ENCODE assay signal across 19 cellular contexts in genomic region chr17:43823350-43824084, GRCh38. TPM values are rescaled to one million over a fixed set of nuclear protein-coding genes. Genes with fewer than 3 reads are reported as not detected.
DNase-seq lines count a peak whose midpoint lies in the region; ATAC-seq and TF ChIP-seq lines count a peak whose summit lies in the region.
"Had no signal": no experiment of that assay in that cellular context is flagged by ENCODE, and none has a peak within 500 bp of the region (broad histone marks: within the 10 kb centered on the region; RNA-seq: fewer than 3 reads in every experiment).

No MANE protein-coding gene starts in this region.

- H3K4me3 ChIP-seq in left ventricle myocardium inferior = no peak overlapping the region
- H3K4me3 ChIP-seq in sigmoid colon = no peak overlapping the region
- no peak overlapping the region for H3K4me3 ChIP-seq in endodermal cell (ENCODE audit: low read length)
- no peak overlapping the region for H3K4me3 ChIP-seq in PC-9
- H3K4me3 ChIP-seq: MG63 had no signal

- no peaks in the 10 kb centered on the region; the same call in 1 of the 2 replicates for H3F3A ChIP-seq in PC-9 (ENCODE audit: insufficient read depth, low read depth)

- WGBS in sigmoid colon, 2 donors = 72 to 83% methylated on average over 10 of the region's 10 CpGs
- 91 to 94% methylated on average over 6 to 10 of the region's 10 CpGs for WGBS in endodermal cell (ENCODE audit: insufficient coverage in 1 of 2, insufficient read length in 1 of 2), 2 experiments

- H2AFZ ChIP-seq in PC-9 = no peak overlapping the region

- peak; percentile 18 for DNase-seq in Calu3
- peak; percentile 10 for DNase-seq in NCI-H69 (lab: John Stamatoyannopoulos, UW)
- peak; percentile 78 for DNase-seq in left ventricle myocardium inferior
- DNase-seq in sigmoid colon = peak; percentile 63
- DNase-seq in endodermal cell = no peak
- DNase-seq in PC-9 = no peak
- DNase-seq: activated CD4-positive, alpha-beta T cell treated with anti-CD3 and anti-CD28 coated beads, Interleukin-2, amount 50 U/mL, for 48 hours; activated T-cell treated with anti-CD3 and anti-CD28 coated beads, Interleukin-2, amount 50 U/mL, for 1 hour; brain microvascular endothelial cell; kidney glomerular epithelial cell; MG63; naive B cell; NCI-H1930; NCI-H526 treated with DMSO at 0.1 percent for 48 hours had no signal

- TF ChIP-seq CTCF in Calu3 (IDR thresholded peaks at IDR 0.05; ENCODE audit: unreplicated experiment) = no peak
- TF ChIP-seq CTCF in left ventricle myocardium inferior (IDR thresholded peaks at IDR 0.05; ENCODE audit: borderline replicate concordance) = no peak
- no peak for TF ChIP-seq CTCF in sigmoid colon (IDR thresholded peaks at IDR 0.05)
- no peak for TF ChIP-seq CTCF in endodermal cell (conservative IDR thresholded peaks at IDR 0.05)
- TF ChIP-seq CTCF in PC-9 (conservative IDR thresholded peaks at IDR 0.05) = no peak

- no peak for TF ChIP-seq POLR2A in sigmoid colon (IDR thresholded peaks at IDR 0.05)

- H3K9ac ChIP-seq in endodermal cell (ENCODE audit: extremely low read depth, low read length, poor library complexity, severe bottlenecking) = no peak overlapping the region

- H3K27ac Mint-ChIP-seq in Calu3 (ENCODE audit: unreplicated experiment) (no peak overlapping the region), endodermal cell (no peak overlapping the region)
- no peak overlapping the region for H3K27ac Mint-ChIP-seq in activated T-helper 17 cell treated with anti-CD3 and anti-CD28 coated beads, Interleukin-2, amount 50 U/mL, for 72 hours
- H3K27ac Mint-ChIP-seq: activated naive CD4-positive, alpha-beta T cell treated with anti-CD3 and anti-CD28 coated beads, Interleukin-2, amount 50 U/mL, for 72 hours; naive B cell; progenitor cell of endocrine pancreas had no signal

- H3K36me3 ChIP-seq in left ventricle myocardium inferior (peaks cover 74% of the 10 kb centered on the region), sigmoid colon (peaks cover 0 to 41% (median 5%) of the 10 kb centered on the region in 4 donors), endodermal cell (ENCODE audit: control insufficient read depth, insufficient read depth, low read length) (no peaks in the 10 kb centered on the region), PC-9 (ENCODE audit: low read depth) (no peaks in the 10 kb centered on the region)

- no peaks in the 10 kb centered on the region for H4K20me1 ChIP-seq in PC-9 (ENCODE audit: insufficient read depth)

- BruUV-seq in Calu3 (replicated peaks; lab: Mats Ljungman, UMichigan) (no TSS peak), PC-9 (replicated peaks; lab: Mats Ljungman, UMichigan) (no TSS peak)

- POLR2A ChIA-PET in PC-9 (lab: Charles Lee; ENCODE audit: unreplicated experiment) = interaction anchor here (0.6 kb wide), 1 partner anchor 23 kb away, joined by 3 read pairs; no protein-coding TSS in a partner anchor

- CTCF ChIA-PET in Calu3 (lab: Charles Lee) = no interaction called here
- CTCF ChIA-PET in PC-9 (lab: Charles Lee) = no interaction called here

- H3K4me3 Mint-ChIP-seq in Calu3 (ENCODE audit: low read depth, unreplicated experiment) (no peak overlapping the region), endodermal cell (no peak overlapping the region)
- no peak overlapping the region for H3K4me3 Mint-ChIP-seq in activated T-helper 17 cell treated with anti-CD3 and anti-CD28 coated beads, Interleukin-2, amount 50 U/mL, for 72 hours
- H3K4me3 Mint-ChIP-seq: naive B cell had no signal

- no peak for ATAC-seq in activated T-helper 17 cell treated with anti-CD3 and anti-CD28 coated beads, Interleukin-2, amount 50 U/mL, for 72 hours (replicated peaks)
- ATAC-seq in HG02852 (IDR thresholded peaks at IDR 0.05; ENCODE audit: unreplicated experiment) = no peak
- ATAC-seq: activated naive CD4-positive, alpha-beta T cell treated with anti-CD3 and anti-CD28 coated beads, Interleukin-2, amount 50 U/mL, for 72 hours; Panc1 had no signal

- no peak overlapping the region for H3K4me2 ChIP-seq in PC-9

- H3K36me3 Mint-ChIP-seq in Calu3 (ENCODE audit: insufficient read depth, unreplicated experiment) (peaks cover 7% of the 10 kb centered on the region), endodermal cell (ENCODE audit: low read depth) (peaks cover 4% of the 10 kb centered on the region)
- no peaks in the 10 kb centered on the region for H3K36me3 Mint-ChIP-seq in activated T-helper 17 cell treated with anti-CD3 and anti-CD28 coated beads, Interleukin-2, amount 50 U/mL, for 72 hours (ENCODE audit: low read depth)
- H3K36me3 Mint-ChIP-seq: activated naive CD4-positive, alpha-beta T cell treated with anti-CD3 and anti-CD28 coated beads, Interleukin-2, amount 50 U/mL, for 72 hours; naive B cell had no signal

- H3K9me2 ChIP-seq in PC-9 (ENCODE audit: insufficient read depth) = no peaks in the 10 kb centered on the region

- H3K79me2 ChIP-seq in PC-9 (ENCODE audit: low read depth) = no peaks in the 10 kb centered on the region

- intact Hi-C loops in Calu3 (cut with micrococcal nuclease; ENCODE audit: unreplicated experiment) (no loop called here), left ventricle myocardium inferior (cut with micrococcal nuclease) (no loop called here), sigmoid colon (cut with DNase I) (no loop called here), PC-9 (cut with micrococcal nuclease; ENCODE audit: unreplicated experiment) (no loop called here)

- TF ChIP-seq EP300 in sigmoid colon (IDR thresholded peaks at IDR 0.05) = no peak

- H3K27me3 Mint-ChIP-seq in Calu3 (ENCODE audit: unreplicated experiment) (no peaks in the 10 kb centered on the region), endodermal cell (ENCODE audit: insufficient read depth) (no peaks in the 10 kb centered on the region)
- H3K27me3 Mint-ChIP-seq in activated T-helper 17 cell treated with anti-CD3 and anti-CD28 coated beads, Interleukin-2, amount 50 U/mL, for 72 hours = no peaks in the 10 kb centered on the region
- H3K27me3 Mint-ChIP-seq: progenitor cell of endocrine pancreas had no signal

- H3K27ac ChIP-seq in left ventricle myocardium inferior (replicated peaks) (peak overlapping the region; percentile 85), sigmoid colon (peak overlapping the region in 2 of 4 donors; percentile 41 to 58), endodermal cell (ENCODE audit: low read depth, low read length) (no peak overlapping the region), PC-9 (no peak overlapping the region)
- H3K27ac ChIP-seq: brain microvascular endothelial cell had no signal

- H3K4me1 Mint-ChIP-seq in Calu3 (ENCODE audit: low read depth, unreplicated experiment) (peaks cover 7% of the 10 kb centered on the region), endodermal cell (no peaks in the 10 kb centered on the region)
- H3K4me1 Mint-ChIP-seq in activated T-helper 17 cell treated with anti-CD3 and anti-CD28 coated beads, Interleukin-2, amount 50 U/mL, for 72 hours = no peaks in the 10 kb centered on the region
- H3K4me1 Mint-ChIP-seq: naive B cell had no signal

- H3K9me3 Mint-ChIP-seq in Calu3 (ENCODE audit: low read depth, unreplicated experiment) = no peaks in the 10 kb centered on the region
- no peaks in the 10 kb centered on the region for H3K9me3 Mint-ChIP-seq in endodermal cell
- no peaks in the 10 kb centered on the region for H3K9me3 Mint-ChIP-seq in activated T-helper 17 cell treated with anti-CD3 and anti-CD28 coated beads, Interleukin-2, amount 50 U/mL, for 72 hours
- H3K9me3 Mint-ChIP-seq: activated naive CD4-positive, alpha-beta T cell treated with anti-CD3 and anti-CD28 coated beads, Interleukin-2, amount 50 U/mL, for 72 hours; naive B cell had no signal

- H3K4me1 ChIP-seq in left ventricle myocardium inferior (peaks cover 92% of the 10 kb centered on the region), sigmoid colon (peaks cover 0 to 14% (median 5%) of the 10 kb centered on the region in 4 donors), endodermal cell (ENCODE audit: control insufficient read depth, insufficient read depth, low read length) (no peaks in the 10 kb centered on the region), PC-9 (replicated peaks; ENCODE audit: insufficient read depth) (no peaks in the 10 kb centered on the region)

- no peaks in the 10 kb centered on the region for H3K9me3 ChIP-seq in left ventricle myocardium inferior (replicated peaks)
- H3K9me3 ChIP-seq in sigmoid colon = no peaks in the 10 kb centered on the region
- no peaks in the 10 kb centered on the region for H3K9me3 ChIP-seq in endodermal cell (ENCODE audit: control insufficient read depth, low read length)
- no peaks in the 10 kb centered on the region for H3K9me3 ChIP-seq in PC-9 (ENCODE audit: insufficient read depth, low read depth)
- H3K9me3 ChIP-seq: MG63 had no signal

- no peaks in the 10 kb centered on the region for H3K27me3 ChIP-seq in left ventricle myocardium inferior (ENCODE audit: low read depth)
- no peaks in the 10 kb centered on the region for H3K27me3 ChIP-seq in sigmoid colon
- H3K27me3 ChIP-seq in endodermal cell (ENCODE audit: control insufficient read depth, insufficient read depth, low read length, poor library complexity, severe bottlenecking) = no peaks in the 10 kb centered on the region
- no peaks in the 10 kb centered on the region for H3K27me3 ChIP-seq in PC-9 (ENCODE audit: insufficient read depth, low read depth)
- H3K27me3 ChIP-seq: brain microvascular endothelial cell, MG63 had no signal

RNA-seq across cellular contexts. Expression of gene MPP3, which starts 9.4 kb away (rescaled TPM):
- total RNA-seq in Calu3 (2022) = 19.9 and 21.9 TPM in 2 replicates
- 35.2 TPM for total RNA-seq in left ventricle myocardium inferior
- total RNA-seq in sigmoid colon = 10 to 100 TPM in 1 of 4 donors, 1 to 10 TPM in 3; 5.0 to 10.5 (median 6.0) TPM
- polyA plus RNA-seq in sigmoid colon = 1 to 10 TPM in 2 of 3 donors, under 1 TPM in 1; 0.23 to 1.9 (median 1.2) TPM
- 1 to 10 TPM; 5.8 to 6.8 TPM for total RNA-seq in endodermal cell
- polyA plus RNA-seq in endodermal cell (2013, experiment 1 of 2) = 6.6 TPM
- 10.8 TPM for polyA plus RNA-seq in endodermal cell (2013, experiment 2 of 2)
- 17.4 and 22.0 TPM in 2 replicates for total RNA-seq in PC-9 (2021)
- under 1 TPM; 0.43 to 0.58 TPM for total RNA-seq in activated T-helper 17 cell treated with anti-CD3 and anti-CD28 coated beads, Interleukin-2, amount 50 U/mL, for 72 hours

RNA-seq across cellular contexts. Expression of gene CD300LG, which starts 23.5 kb away (rescaled TPM):
- total RNA-seq in Calu3 (2022) = not detected in 2 replicates
- 12.6 TPM for total RNA-seq in left ventricle myocardium inferior
- 1 to 10 TPM; 1.5 to 5.3 (median 2.6) TPM for total RNA-seq in sigmoid colon
- polyA plus RNA-seq in sigmoid colon = 1 to 10 TPM in 1 of 3 donors, under 1 TPM in 1, not detected in 1; 0.60 to 1.5 TPM
- total RNA-seq in endodermal cell = not detected
- not detected for polyA plus RNA-seq in endodermal cell (2013, experiment 1 of 2)
- polyA plus RNA-seq in endodermal cell (2013, experiment 2 of 2) = not detected
- not detected in 2 replicates for total RNA-seq in PC-9 (2021)
- total RNA-seq in activated T-helper 17 cell treated with anti-CD3 and anti-CD28 coated beads, Interleukin-2, amount 50 U/mL, for 72 hours = not detected
- total RNA-seq: activated naive CD4-positive, alpha-beta T cell treated with anti-CD3 and anti-CD28 coated beads, Interleukin-2, amount 50 U/mL, for 72 hours; progenitor cell of endocrine pancreas had no signal

RNA-seq across cellular contexts. Expression of gene CFAP97D1, which starts 43.3 kb away (rescaled TPM):
- total RNA-seq in Calu3 (2022) (not detected in 2 replicates), left ventricle myocardium inferior (0.05 TPM), sigmoid colon (not detected), endodermal cell (not detected), PC-9 (2021) (not detected in 2 replicates)
- polyA plus RNA-seq in sigmoid colon = not detected
- not detected for polyA plus RNA-seq in endodermal cell (2013, experiment 1 of 2)
- polyA plus RNA-seq in endodermal cell (2013, experiment 2 of 2) = not detected
- not detected for total RNA-seq in activated T-helper 17 cell treated with anti-CD3 and anti-CD28 coated beads, Interleukin-2, amount 50 U/mL, for 72 hours
- total RNA-seq: activated naive CD4-positive, alpha-beta T cell treated with anti-CD3 and anti-CD28 coated beads, Interleukin-2, amount 50 U/mL, for 72 hours; progenitor cell of endocrine pancreas had no signal

RNA-seq across cellular contexts. Expression of gene DUSP3, which starts 44.7 kb away (rescaled TPM):
- total RNA-seq in Calu3 (2022) (80.3 and 81.9 TPM in 2 replicates), left ventricle myocardium inferior (293 TPM), sigmoid colon (100 to 1,000 TPM in 3 of 4 donors, 10 to 100 TPM in 1; 70.4 to 140 (median 120) TPM), endodermal cell (10 to 100 TPM; 25.4 to 31.0 TPM), PC-9 (2021) (37.2 and 38.4 TPM in 2 replicates)
- 10 to 100 TPM; 32.3 to 57.1 (median 47.2) TPM for polyA plus RNA-seq in sigmoid colon
- polyA plus RNA-seq in endodermal cell (2013, experiment 1 of 2) = 24.9 TPM
- polyA plus RNA-seq in endodermal cell (2013, experiment 2 of 2) = 20.0 TPM
- total RNA-seq in activated T-helper 17 cell treated with anti-CD3 and anti-CD28 coated beads, Interleukin-2, amount 50 U/mL, for 72 hours = 10 to 100 TPM; 10.5 to 21.5 TPM

Comparison
In these comparisons a context has a peak if more than half of its experiments do, and no peak if none do; other contexts are left out.
1. DNase-seq: peak in Calu3 (single experiment), NCI-H69 (single experiment), left ventricle myocardium inferior (single experiment) and sigmoid colon (single experiment); none in endodermal cell (single experiment) and PC-9 (0 of 2).